Comparison of ENCODE assay signal across 8 cellular contexts in genomic region chr17:15260376-15261062, GRCh38. TPM values are rescaled to one million over a fixed set of nuclear protein-coding genes. Genes with fewer than 3 reads are reported as not detected.
A peak's percentile ranks its signal among the peaks of the same experiment; 100 is the strongest.
DNase-seq lines count a peak whose midpoint lies in the region; ATAC-seq and TF ChIP-seq lines count a peak whose summit lies in the region.

No MANE protein-coding gene starts in this region.

- in situ Hi-C loops in Caki2 (cut with HindIII; ENCODE audit: low pct_unique_long_range_greater_than_20kb, low sequenced_read_pairs) = no loop called here

- H3K9ac ChIP-seq in NT2/D1 (ENCODE audit: insufficient read length, low read depth) = peak overlapping the region; percentile 88
- H3K9ac ChIP-seq in fibroblast of lung (ENCODE audit: insufficient read depth, low read length) = peak overlapping the region; percentile 93

- H3K27ac ChIP-seq in fibroblast of lung (ENCODE audit: insufficient read depth, low read length) (peak overlapping the region; percentile 94), muscle layer of duodenum (ENCODE audit: low read length) (peak overlapping the region; percentile 91)

- H3K27me3 ChIP-seq in NT2/D1 (ENCODE audit: insufficient read depth, insufficient read length) = peaks cover 39% of the 10 kb centered on the region
- H3K27me3 ChIP-seq in fibroblast of lung (ENCODE audit: control insufficient read depth, insufficient read depth, low read length) = no peaks in the 10 kb centered on the region
- H3K27me3 ChIP-seq in muscle layer of duodenum (ENCODE audit: low read depth, low read length) = no peaks in the 10 kb centered on the region

- peak overlapping the region; percentile 78 for H2AFZ ChIP-seq in fibroblast of lung (ENCODE audit: low read length)

- peak overlapping the region; percentile 92 for H3K4me2 ChIP-seq in fibroblast of lung (ENCODE audit: extremely low read depth, insufficient read depth, low read length)

- no peak for ATAC-seq in HG03469 (IDR thresholded peaks at IDR 0.05; ENCODE audit: unreplicated experiment)

- no peaks in the 10 kb centered on the region for H4K20me1 ChIP-seq in fibroblast of lung (ENCODE audit: control insufficient read depth, extremely low read depth, insufficient read depth, low read length)

- H3K4me3 ChIP-seq in NT2/D1 (ENCODE audit: insufficient read length, low read depth) (peak overlapping the region; percentile 64), fibroblast of lung (replicated peaks in 1 of 4; ENCODE audit: control extremely low read depth in 1 of 4, insufficient read depth in 1 of 4, low read depth in 3 of 4, low read length in 4 of 4) (peak overlapping the region; percentile 79 to 93 (median 89)), muscle layer of duodenum (ENCODE audit: low read depth in 1 of 2, low read length in 2 of 2) (peak overlapping the region; percentile 83 to 90)

- DNase-seq in Caki2 (ENCODE audit: low read depth) (peak; percentile 77), HCEC 1CT (peak; percentile 83), NT2/D1 (ENCODE audit: low read depth, low spot score) (peak; percentile 44), activated T-helper 1 cell treated with Interleukin-2 at 50 U/mL for 16 hours (ENCODE audit: low read depth) (peak; percentile 6), fibroblast of lung (ENCODE audit: low read depth in 2 of 2) (peak; percentile 89 to 91)
- peak; percentile 14 for DNase-seq in stimulated activated naive CD4-positive, alpha-beta T cell treated with Interleukin-2 at 50 U/mL for 16 hours (lab: John Stamatoyannopoulos, UW)

- H3K9me3 ChIP-seq in NT2/D1 (ENCODE audit: insufficient read depth, low read length) = no peaks in the 10 kb centered on the region
- no peaks in the 10 kb centered on the region for H3K9me3 ChIP-seq in fibroblast of lung (ENCODE audit: control insufficient read depth, insufficient read depth, low read depth, low read length)
- H3K9me3 ChIP-seq in muscle layer of duodenum (ENCODE audit: control insufficient read depth in 1 of 2, low read length in 2 of 2) = no peaks in the 10 kb centered on the region

- H3K36me3 ChIP-seq in NT2/D1 (ENCODE audit: insufficient read depth, insufficient read length, low read length) = peaks cover 46% of the 10 kb centered on the region
- peaks cover 10% of the 10 kb centered on the region for H3K36me3 ChIP-seq in fibroblast of lung (ENCODE audit: control insufficient read depth, insufficient read depth, low read length)
- peaks cover 16 to 25% of the 10 kb centered on the region in 2 donors for H3K36me3 ChIP-seq in muscle layer of duodenum (ENCODE audit: control insufficient read depth in 1 of 2, insufficient read depth in 2 of 2, low read length in 2 of 2)

- peaks cover 38% of the 10 kb centered on the region for H3K79me2 ChIP-seq in fibroblast of lung (ENCODE audit: control insufficient read depth, insufficient read depth, low read length)

- peak; percentile 33 to 36 for TF ChIP-seq CTCF in fibroblast of lung (conservative IDR thresholded peaks at IDR 0.05 in 1 of 2, IDR thresholded peaks at IDR 0.05 in 1 of 2; ENCODE audit: low read depth in 1 of 2, low read length in 2 of 2)

- H3K4me1 ChIP-seq in NT2/D1 (ENCODE audit: insufficient read depth, insufficient read length) (no peaks in the 10 kb centered on the region), fibroblast of lung (ENCODE audit: control insufficient read depth, extremely low read depth, insufficient read depth, low read length) (peaks cover 21% of the 10 kb centered on the region), muscle layer of duodenum (ENCODE audit: control insufficient read depth in 1 of 2, insufficient read depth in 2 of 2, low read length in 2 of 2) (peaks cover 15 to 60% of the 10 kb centered on the region in 2 donors)

RNA-seq across cellular contexts. Expression of gene PMP22, which starts 4.6 kb away (rescaled TPM):
- total RNA-seq in Caki2 (2014; rRNA removed; shearing (Covaris generic); ENCODE audit: low replicate concordance) = 8.7 and 13.6 TPM in 2 replicates
- total RNA-seq in fibroblast of lung = 74.0 and 99.1 TPM in 2 replicates
- polyA plus RNA-seq in fibroblast of lung = 191 and 269 TPM in 2 replicates
- 97.4 and 142 TPM in 2 replicates for polyA plus RNA-seq in fibroblast of lung (2012)
- 469 and 573 TPM in 2 replicates for polyA minus RNA-seq in fibroblast of lung (ENCODE audit: low replicate concordance)

Comparison
In these comparisons a context has a peak if more than half of its experiments do, and no peak if none do; other contexts are left out.
1. DNase-seq: peak in every context shown above with its lines; median percentile 90 in fibroblast of lung; 83 in HCEC 1CT; 77 in Caki2; 44 in NT2/D1; 14 in stimulated activated naive CD4-positive, alpha-beta T cell treated with Interleukin-2 at 50 U/mL for 16 hours; 6 in activated T-helper 1 cell treated with Interleukin-2 at 50 U/mL for 16 hours.